Comparison of ENCODE assay signal across 7 cellular contexts in the genomic region with DNA sequence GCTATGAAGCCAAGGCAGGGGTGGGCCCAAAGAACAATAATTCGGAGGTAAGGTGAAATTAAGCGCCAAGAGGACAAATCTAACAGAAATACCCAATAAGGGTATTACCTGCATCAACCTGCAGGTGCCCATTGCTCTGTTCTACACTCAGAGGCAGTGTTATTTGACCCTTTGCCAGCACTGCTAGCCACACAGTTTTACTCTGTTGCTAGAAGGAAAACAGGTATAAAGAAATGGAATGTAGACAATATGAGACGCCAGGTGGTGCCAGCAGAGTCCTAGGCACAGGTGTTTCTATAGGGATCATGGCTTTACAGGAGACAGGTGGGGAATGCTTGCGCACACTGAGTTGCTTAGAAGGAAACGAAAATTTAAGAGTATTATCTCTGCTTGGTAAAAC.
"Had no signal": no experiment of that assay in that cellular context is flagged by ENCODE, and none has a peak within 500 bp of the region (broad histone marks: within the 10 kb centered on the region; RNA-seq: fewer than 3 reads in every experiment).

No MANE protein-coding gene starts in this region.

- H2AFZ ChIP-seq: GM23248 had no signal

- H3K4me3 ChIP-seq: GM23248, HAP-1, K562 had no signal

- H3K27ac ChIP-seq: GM23248 had no signal

- H3K36me3 ChIP-seq: HAP-1 had no signal

- H3K4me3 Mint-ChIP-seq: HFFc6 had no signal

- ATAC-seq: HCT116, K562 had no signal

- H3K4me1 ChIP-seq: HAP-1 had no signal

- H3K27ac Mint-ChIP-seq: HFFc6 had no signal

- H3K9me3 ChIP-seq: HAP-1 had no signal

- H3K9ac ChIP-seq: GM23248 had no signal

- DNase-seq: GM23248, HFFc6, IMR-90, KG1 had no signal
